ENCODE assay signal across 1 cellular context in the genomic region with DNA sequence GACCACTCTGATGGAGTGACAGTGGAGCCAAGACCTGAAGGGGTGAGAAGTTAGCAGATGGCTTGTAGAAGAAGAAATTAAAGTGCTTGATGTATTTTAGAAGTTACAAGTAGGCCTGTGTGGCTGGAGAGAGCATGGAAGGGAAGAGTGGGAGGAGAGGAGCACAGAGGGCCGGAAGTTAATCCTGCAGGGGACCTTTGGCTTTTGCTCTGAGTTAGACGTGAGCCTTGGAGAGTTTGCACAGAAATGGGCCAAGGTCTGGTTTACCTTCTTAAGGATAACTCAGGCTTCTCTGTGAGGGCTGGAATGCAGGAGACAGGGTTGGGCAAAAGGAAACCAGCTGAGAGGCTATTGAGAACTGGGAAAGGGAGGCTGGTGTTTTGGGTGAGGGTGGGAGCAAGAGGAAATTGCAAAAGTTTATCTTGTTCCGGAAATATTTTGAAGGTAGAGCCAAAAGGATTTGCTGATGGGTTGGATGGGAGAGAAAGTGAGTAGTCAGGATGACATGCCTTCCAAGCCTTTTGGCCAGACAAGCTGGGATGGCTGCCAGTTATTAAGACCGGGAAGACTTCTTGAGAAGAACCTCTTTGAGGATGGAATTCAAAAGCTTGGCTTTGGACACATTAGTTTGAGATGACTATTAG.
TF ChIP-seq lines count a peak whose summit lies in the region.

No MANE protein-coding gene starts in this region.

TF ChIP-seq in HepG2, 621 proteins besides CTCF, POLR2A, EP300 and RAD21:
- no peak for TF ChIP-seq ZBTB8A (CRISPR knock-in tag; IDR thresholded peaks at IDR 0.05; ENCODE audit: borderline replicate concordance, low read depth)
- TF ChIP-seq FOXA1 (IDR thresholded peaks at IDR 0.05), result no peak
- TF ChIP-seq FOXA1 (CRISPR knock-in tag; IDR thresholded peaks at IDR 0.05), result no peak
- no peak for TF ChIP-seq ZNF878 (CRISPR knock-in tag; IDR thresholded peaks at IDR 0.05)
- TF ChIP-seq RFX3 (CRISPR knock-in tag; IDR thresholded peaks at IDR 0.05), result no peak
- TF ChIP-seq NFKB2 (CRISPR knock-in tag; IDR thresholded peaks at IDR 0.05; ENCODE audit: borderline replicate concordance), result no peak
- TF ChIP-seq ZNF549 (CRISPR knock-in tag; IDR thresholded peaks at IDR 0.05), result no peak
- TF ChIP-seq MTF2 (CRISPR knock-in tag; IDR thresholded peaks at IDR 0.05; ENCODE audit: borderline replicate concordance), result no peak
- TF ChIP-seq KLF11 (CRISPR knock-in tag; IDR thresholded peaks at IDR 0.05), result no peak
- TF ChIP-seq HOXD1 (CRISPR knock-in tag; IDR thresholded peaks at IDR 0.05), result no peak
- no peak for TF ChIP-seq MEIS1 (CRISPR knock-in tag; IDR thresholded peaks at IDR 0.05; ENCODE audit: borderline replicate concordance)
- no peak for TF ChIP-seq SP4 (CRISPR knock-in tag; IDR thresholded peaks at IDR 0.05)
- TF ChIP-seq, protein P1, sequence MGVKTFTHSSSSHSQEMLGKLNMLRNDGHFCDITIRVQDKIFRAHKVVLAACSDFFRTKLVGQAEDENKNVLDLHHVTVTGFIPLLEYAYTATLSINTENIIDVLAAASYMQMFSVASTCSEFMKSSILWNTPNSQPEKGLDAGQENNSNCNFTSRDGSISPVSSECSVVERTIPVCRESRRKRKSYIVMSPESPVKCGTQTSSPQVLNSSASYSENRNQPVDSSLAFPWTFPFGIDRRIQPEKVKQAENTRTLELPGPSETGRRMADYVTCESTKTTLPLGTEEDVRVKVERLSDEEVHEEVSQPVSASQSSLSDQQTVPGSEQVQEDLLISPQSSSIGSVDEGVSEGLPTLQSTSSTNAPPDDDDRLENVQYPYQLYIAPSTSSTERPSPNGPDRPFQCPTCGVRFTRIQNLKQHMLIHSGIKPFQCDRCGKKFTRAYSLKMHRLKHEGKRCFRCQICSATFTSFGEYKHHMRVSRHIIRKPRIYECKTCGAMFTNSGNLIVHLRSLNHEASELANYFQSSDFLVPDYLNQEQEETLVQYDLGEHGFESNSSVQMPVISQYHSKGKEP (CRISPR knock-in tag; IDR thresholded peaks at IDR 0.05), result no peak
- TF ChIP-seq ZFP90 (CRISPR knock-in tag; IDR thresholded peaks at IDR 0.05; ENCODE audit: borderline replicate concordance), result no peak
